1 cellular context compared by ENCODE assay signal in genomic region chr22:41289681-41290080, GRCh38.
TF ChIP-seq lines count a peak whose summit lies in the region.

No MANE protein-coding gene starts in this region.

TF ChIP-seq in GM23338, 12 proteins besides CTCF, POLR2A, EP300 and RAD21 (continued from another document):
- TF ChIP-seq, protein P1, sequence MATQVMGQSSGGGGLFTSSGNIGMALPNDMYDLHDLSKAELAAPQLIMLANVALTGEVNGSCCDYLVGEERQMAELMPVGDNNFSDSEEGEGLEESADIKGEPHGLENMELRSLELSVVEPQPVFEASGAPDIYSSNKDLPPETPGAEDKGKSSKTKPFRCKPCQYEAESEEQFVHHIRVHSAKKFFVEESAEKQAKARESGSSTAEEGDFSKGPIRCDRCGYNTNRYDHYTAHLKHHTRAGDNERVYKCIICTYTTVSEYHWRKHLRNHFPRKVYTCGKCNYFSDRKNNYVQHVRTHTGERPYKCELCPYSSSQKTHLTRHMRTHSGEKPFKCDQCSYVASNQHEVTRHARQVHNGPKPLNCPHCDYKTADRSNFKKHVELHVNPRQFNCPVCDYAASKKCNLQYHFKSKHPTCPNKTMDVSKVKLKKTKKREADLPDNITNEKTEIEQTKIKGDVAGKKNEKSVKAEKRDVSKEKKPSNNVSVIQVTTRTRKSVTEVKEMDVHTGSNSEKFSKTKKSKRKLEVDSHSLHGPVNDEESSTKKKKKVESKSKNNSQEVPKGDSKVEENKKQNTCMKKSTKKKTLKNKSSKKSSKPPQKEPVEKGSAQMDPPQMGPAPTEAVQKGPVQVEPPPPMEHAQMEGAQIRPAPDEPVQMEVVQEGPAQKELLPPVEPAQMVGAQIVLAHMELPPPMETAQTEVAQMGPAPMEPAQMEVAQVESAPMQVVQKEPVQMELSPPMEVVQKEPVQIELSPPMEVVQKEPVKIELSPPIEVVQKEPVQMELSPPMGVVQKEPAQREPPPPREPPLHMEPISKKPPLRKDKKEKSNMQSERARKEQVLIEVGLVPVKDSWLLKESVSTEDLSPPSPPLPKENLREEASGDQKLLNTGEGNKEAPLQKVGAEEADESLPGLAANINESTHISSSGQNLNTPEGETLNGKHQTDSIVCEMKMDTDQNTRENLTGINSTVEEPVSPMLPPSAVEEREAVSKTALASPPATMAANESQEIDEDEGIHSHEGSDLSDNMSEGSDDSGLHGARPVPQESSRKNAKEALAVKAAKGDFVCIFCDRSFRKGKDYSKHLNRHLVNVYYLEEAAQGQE (IDR thresholded peaks at IDR 0.05; ENCODE audit: unreplicated experiment), result no peak
- TF ChIP-seq POLR2AphosphoS5 (IDR thresholded peaks at IDR 0.05; ENCODE audit: low read depth) (no peak), STAT1 (IDR thresholded peaks at IDR 0.05; ENCODE audit: unreplicated experiment) (no peak), JUNB (IDR thresholded peaks at IDR 0.05; ENCODE audit: unreplicated experiment) (no peak), ETS1 (IDR thresholded peaks at IDR 0.05) (no peak), EZH2phosphoT487 (IDR thresholded peaks at IDR 0.05; ENCODE audit: unreplicated experiment) (no peak), CREB1 (CRISPR knock-in tag; IDR thresholded peaks at IDR 0.05; ENCODE audit: low read depth) (no peak)
- TF ChIP-seq, protein P2, sequence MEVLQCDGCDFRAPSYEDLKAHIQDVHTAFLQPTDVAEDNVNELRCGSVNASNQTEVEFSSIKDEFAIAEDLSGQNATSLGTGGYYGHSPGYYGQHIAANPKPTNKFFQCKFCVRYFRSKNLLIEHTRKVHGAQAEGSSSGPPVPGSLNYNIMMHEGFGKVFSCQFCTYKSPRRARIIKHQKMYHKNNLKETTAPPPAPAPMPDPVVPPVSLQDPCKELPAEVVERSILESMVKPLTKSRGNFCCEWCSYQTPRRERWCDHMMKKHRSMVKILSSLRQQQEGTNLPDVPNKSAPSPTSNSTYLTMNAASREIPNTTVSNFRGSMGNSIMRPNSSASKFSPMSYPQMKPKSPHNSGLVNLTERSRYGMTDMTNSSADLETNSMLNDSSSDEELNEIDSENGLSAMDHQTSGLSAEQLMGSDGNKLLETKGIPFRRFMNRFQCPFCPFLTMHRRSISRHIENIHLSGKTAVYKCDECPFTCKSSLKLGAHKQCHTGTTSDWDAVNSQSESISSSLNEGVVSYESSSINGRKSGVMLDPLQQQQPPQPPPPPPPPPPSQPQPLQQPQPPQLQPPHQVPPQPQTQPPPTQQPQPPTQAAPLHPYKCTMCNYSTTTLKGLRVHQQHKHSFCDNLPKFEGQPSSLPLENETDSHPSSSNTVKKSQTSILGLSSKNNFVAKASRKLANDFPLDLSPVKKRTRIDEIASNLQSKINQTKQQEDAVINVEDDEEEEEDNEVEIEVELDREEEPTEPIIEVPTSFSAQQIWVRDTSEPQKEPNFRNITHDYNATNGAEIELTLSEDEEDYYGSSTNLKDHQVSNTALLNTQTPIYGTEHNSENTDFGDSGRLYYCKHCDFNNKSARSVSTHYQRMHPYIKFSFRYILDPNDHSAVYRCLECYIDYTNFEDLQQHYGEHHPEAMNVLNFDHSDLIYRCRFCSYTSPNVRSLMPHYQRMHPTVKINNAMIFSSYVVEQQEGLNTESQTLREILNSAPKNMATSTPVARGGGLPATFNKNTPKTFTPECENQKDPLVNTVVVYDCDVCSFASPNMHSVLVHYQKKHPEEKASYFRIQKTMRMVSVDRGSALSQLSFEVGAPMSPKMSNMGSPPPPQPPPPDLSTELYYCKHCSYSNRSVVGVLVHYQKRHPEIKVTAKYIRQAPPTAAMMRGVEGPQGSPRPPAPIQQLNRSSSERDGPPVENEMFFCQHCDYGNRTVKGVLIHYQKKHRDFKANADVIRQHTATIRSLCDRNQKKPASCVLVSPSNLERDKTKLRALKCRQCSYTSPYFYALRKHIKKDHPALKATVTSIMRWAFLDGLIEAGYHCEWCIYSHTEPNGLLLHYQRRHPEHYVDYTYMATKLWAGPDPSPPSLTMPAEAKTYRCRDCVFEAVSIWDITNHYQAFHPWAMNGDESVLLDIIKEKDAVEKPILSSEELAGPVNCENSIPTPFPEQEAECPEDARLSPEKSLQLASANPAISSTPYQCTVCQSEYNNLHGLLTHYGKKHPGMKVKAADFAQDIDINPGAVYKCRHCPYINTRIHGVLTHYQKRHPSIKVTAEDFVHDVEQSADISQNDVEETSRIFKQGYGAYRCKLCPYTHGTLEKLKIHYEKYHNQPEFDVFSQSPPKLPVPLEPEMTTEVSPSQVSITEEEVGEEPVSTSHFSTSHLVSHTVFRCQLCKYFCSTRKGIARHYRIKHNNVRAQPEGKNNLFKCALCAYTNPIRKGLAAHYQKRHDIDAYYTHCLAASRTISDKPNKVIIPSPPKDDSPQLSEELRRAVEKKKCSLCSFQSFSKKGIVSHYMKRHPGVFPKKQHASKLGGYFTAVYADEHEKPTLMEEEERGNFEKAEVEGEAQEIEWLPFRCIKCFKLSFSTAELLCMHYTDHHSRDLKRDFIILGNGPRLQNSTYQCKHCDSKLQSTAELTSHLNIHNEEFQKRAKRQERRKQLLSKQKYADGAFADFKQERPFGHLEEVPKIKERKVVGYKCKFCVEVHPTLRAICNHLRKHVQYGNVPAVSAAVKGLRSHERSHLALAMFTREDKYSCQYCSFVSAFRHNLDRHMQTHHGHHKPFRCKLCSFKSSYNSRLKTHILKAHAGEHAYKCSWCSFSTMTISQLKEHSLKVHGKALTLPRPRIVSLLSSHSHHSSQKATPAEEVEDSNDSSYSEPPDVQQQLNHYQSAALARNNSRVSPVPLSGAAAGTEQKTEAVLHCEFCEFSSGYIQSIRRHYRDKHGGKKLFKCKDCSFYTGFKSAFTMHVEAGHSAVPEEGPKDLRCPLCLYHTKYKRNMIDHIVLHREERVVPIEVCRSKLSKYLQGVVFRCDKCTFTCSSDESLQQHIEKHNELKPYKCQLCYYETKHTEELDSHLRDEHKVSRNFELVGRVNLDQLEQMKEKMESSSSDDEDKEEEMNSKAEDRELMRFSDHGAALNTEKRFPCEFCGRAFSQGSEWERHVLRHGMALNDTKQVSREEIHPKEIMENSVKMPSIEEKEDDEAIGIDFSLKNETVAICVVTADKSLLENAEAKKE (CRISPR knock-in tag; IDR thresholded peaks at IDR 0.05), result no peak
